Comparison of ENCODE assay signal across 18 cellular contexts in the genomic region with DNA sequence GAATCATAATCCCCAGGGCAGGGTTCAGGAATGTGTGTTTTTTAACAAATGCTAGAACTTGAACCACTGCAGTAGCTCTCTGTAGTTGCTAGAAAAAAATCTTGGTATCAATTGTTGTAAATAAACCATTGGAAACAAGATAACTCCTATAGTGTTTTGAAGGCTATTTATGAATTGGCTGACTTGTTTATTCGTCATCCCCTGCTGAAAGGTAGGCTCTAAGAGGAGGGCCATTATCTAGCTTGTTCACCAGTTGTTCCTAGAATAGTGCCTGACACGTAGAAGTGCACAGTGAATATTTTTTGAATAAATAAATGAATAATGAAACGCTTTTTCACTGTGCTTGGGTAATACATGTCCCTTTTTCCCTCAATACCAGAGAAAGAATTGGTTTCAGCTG.
A peak's percentile ranks its signal among the peaks of the same experiment; 100 is the strongest.
DNase-seq lines count a peak whose midpoint lies in the region; ATAC-seq and TF ChIP-seq lines count a peak whose summit lies in the region.
"Had no signal": no experiment of that assay in that cellular context is flagged by ENCODE, and none has a peak within 500 bp of the region (broad histone marks: within the 10 kb centered on the region; RNA-seq: fewer than 3 reads in every experiment).

No MANE protein-coding gene starts in this region.

- no peak overlapping the region for H4K91ac ChIP-seq in H9 (ENCODE audit: insufficient read length, low read depth, low read length)

- H2BK20ac ChIP-seq in H9 (ENCODE audit: low read depth, low read length, poor library complexity, severe bottlenecking), result no peak overlapping the region

- H3K4me2 ChIP-seq in fibroblast of lung (ENCODE audit: extremely low read depth, insufficient read depth, low read length), result peak overlapping the region; percentile 75
- no peak overlapping the region for H3K4me2 ChIP-seq in H9 (ENCODE audit: insufficient read depth, insufficient read length, low read length)

- no peak overlapping the region for H2BK120ac ChIP-seq in H9 (ENCODE audit: low read depth, low read length, poor library complexity, severe bottlenecking)

- H3K4me1 ChIP-seq in fibroblast of lung (ENCODE audit: control insufficient read depth, extremely low read depth, insufficient read depth, low read length) (peaks cover 16% of the 10 kb centered on the region), thoracic aorta (ENCODE audit: control insufficient read depth in 1 of 2, low read depth in 2 of 2) (peaks cover 25 to 57% of the 10 kb centered on the region in 2 donors), H9 (ENCODE audit: insufficient read depth, low read length) (no peaks in the 10 kb centered on the region)

- H3K4ac ChIP-seq in H9 (ENCODE audit: low read depth, low read length), result no peak overlapping the region

- no peak overlapping the region for H3K23ac ChIP-seq in H9 (ENCODE audit: insufficient read length, low read depth, low read length)

- H3K14ac ChIP-seq in H9 (ENCODE audit: insufficient read depth, low read length), result no peak overlapping the region

- no peak overlapping the region for H3K18ac ChIP-seq in H9 (ENCODE audit: insufficient read length, low read depth, low read length)

- H3K4me1 Mint-ChIP-seq in natural killer cell (peaks cover 5 to 16% of the 10 kb centered on the region in 2 donors), H9 (no peaks in the 10 kb centered on the region)

- H3K4me3 ChIP-seq in WI38 (ENCODE audit: low read depth, low read length) (peak overlapping the region; percentile 17; the same call in 1 of the 2 replicates), fibroblast of lung (replicated peaks in 1 of 4; ENCODE audit: control extremely low read depth in 1 of 4, insufficient read depth in 1 of 4, low read depth in 3 of 4, low read length in 4 of 4) (peak overlapping the region in 3 of 4 experiments; percentile 7 to 36 (median 8)), thoracic aorta (peak overlapping the region; percentile 44)
- H3K4me3 ChIP-seq: tibial nerve had no signal

- peak overlapping the region; percentile 81 for H3K27ac ChIP-seq in fibroblast of lung (ENCODE audit: insufficient read depth, low read length)
- peak overlapping the region; percentile 58 to 60 for H3K27ac ChIP-seq in thoracic aorta
- no peak overlapping the region for H3K27ac ChIP-seq in H9 (ENCODE audit: insufficient read length, low read depth, low read length)

- H3K9me3 ChIP-seq in fibroblast of lung (ENCODE audit: control insufficient read depth, insufficient read depth, low read depth, low read length) (no peaks in the 10 kb centered on the region), thoracic aorta (no peaks in the 10 kb centered on the region), H9 (ENCODE audit: control insufficient read depth, low read depth, low read length) (no peaks in the 10 kb centered on the region)
- H3K9me3 ChIP-seq: tibial nerve had no signal

- no peak overlapping the region for H3K9ac ChIP-seq in fibroblast of lung (ENCODE audit: insufficient read depth, low read length)
- H3K9ac ChIP-seq in H9 (ENCODE audit: extremely low read depth, insufficient read length, low read length), result no peak overlapping the region

- no peak overlapping the region for H3T11ph ChIP-seq in H9 (ENCODE audit: low read length)

- H4K8ac ChIP-seq in H9 (replicated peaks; ENCODE audit: insufficient read length, low read depth, low read length), result no peak overlapping the region

- no peak overlapping the region for H3K56ac ChIP-seq in H9 (ENCODE audit: insufficient read length, low read depth, low read length)

- TF ChIP-seq CTCF in WI38 (IDR thresholded peaks at IDR 0.05; ENCODE audit: low read depth, low read length) (no peak), fibroblast of lung (conservative IDR thresholded peaks at IDR 0.05 in 1 of 2, IDR thresholded peaks at IDR 0.05 in 1 of 2; ENCODE audit: low read depth in 1 of 2, low read length in 2 of 2) (no peak), thoracic aorta (IDR thresholded peaks at IDR 0.05) (no peak), natural killer cell (IDR thresholded peaks at IDR 0.05) (no peak), H9 (conservative IDR thresholded peaks at IDR 0.05) (no peak)

- H3K36me3 Mint-ChIP-seq in natural killer cell (no peaks in the 10 kb centered on the region), H9 (ENCODE audit: insufficient read depth in 1 of 3, low read depth in 3 of 3) (no peaks in the 10 kb centered on the region)

- no peak overlapping the region for H3K4me3 Mint-ChIP-seq in natural killer cell
- no peak overlapping the region for H3K4me3 Mint-ChIP-seq in H9
- H3K4me3 Mint-ChIP-seq: activated CD4-positive, alpha-beta T cell treated with anti-CD3 and anti-CD28 coated beads, Interleukin-2, amount 10 ng/mL, durations not matched to agents 24 days and 14 days; activated naive CD8-positive, alpha-beta T cell had no signal

- no peak overlapping the region for H2AK5ac ChIP-seq in H9 (ENCODE audit: insufficient read length, low read length)

- DNase-seq in fibroblast of lung (ENCODE audit: low read depth in 2 of 2) (peak in 1 of 2 donors; percentile 30), myocyte (ENCODE audit: low read depth) (peak; percentile 62), thoracic aorta (ENCODE audit: low spot score) (no peak), natural killer cell (no peak), SIG-M5 treated with dmso at 0.1 percent for 504 hours (lab: John Stamatoyannopoulos, UW; ENCODE audit: unreplicated experiment) (no peak), H9 (no peak)
- DNase-seq in stimulated activated CD4-positive, alpha-beta T cell treated with anti-CD3 and anti-CD28 coated beads, Interleukin-12 subunit alpha, Interleukin-12 subunit beta, amount 100 ng/mL, for 4 hours, result no peak
- DNase-seq: activated CD4-positive, alpha-beta T cell treated with anti-CD3 and anti-CD28 coated beads, Interleukin-2, amount 10 ng/mL, durations not matched to agents 24 days and 14 days; activated T-cell treated with anti-CD3 and anti-CD28 coated beads for 4 hours; C1 segment of cervical spinal cord; cerebellar nuclear complex; DMS53; NCI-H1694; SHP77 treated with DMSO at 0.1 percent for 48 hours; T1000 had no signal

- no peak overlapping the region for H2BK15ac ChIP-seq in H9 (ENCODE audit: low read depth, low read length)

- no peaks in the 10 kb centered on the region for H3K23me2 ChIP-seq in H9 (ENCODE audit: insufficient read length, low read depth, low read length, poor library complexity, severe bottlenecking)

- H3K36me3 ChIP-seq in fibroblast of lung (ENCODE audit: control insufficient read depth, insufficient read depth, low read length) (no peaks in the 10 kb centered on the region), thoracic aorta (no peaks in the 10 kb centered on the region)
- H3K36me3 ChIP-seq: tibial nerve had no signal

- H4K5ac ChIP-seq in H9 (ENCODE audit: insufficient read length, low read depth, low read length), result no peak overlapping the region

- ATAC-seq in thoracic aorta (ENCODE audit: insufficient number of reproducible peaks, low FRiP score, low read depth) (peak; percentile 71), natural killer cell (no peak)

- H3K9me3 Mint-ChIP-seq in natural killer cell, result no peaks in the 10 kb centered on the region
- H3K9me3 Mint-ChIP-seq in H9, result no peaks in the 10 kb centered on the region

- no peaks in the 10 kb centered on the region for H4K20me1 ChIP-seq in fibroblast of lung (ENCODE audit: control insufficient read depth, extremely low read depth, insufficient read depth, low read length)
- H4K20me1 ChIP-seq in H9 (ENCODE audit: control insufficient read depth, insufficient read depth, insufficient read length), result no peaks in the 10 kb centered on the region

- WGBS in H9 (ENCODE audit: extremely low coverage, insufficient read length, low lambda C conversion rate), result no CpG with 5 or more reads among the region's 3 CpGs

- H3K79me2 ChIP-seq in fibroblast of lung (ENCODE audit: control insufficient read depth, insufficient read depth, low read length) (no peaks in the 10 kb centered on the region), H9 (ENCODE audit: insufficient read depth, low read length) (no peaks in the 10 kb centered on the region)

- no peaks in the 10 kb centered on the region for H3K27me3 ChIP-seq in fibroblast of lung (ENCODE audit: control insufficient read depth, insufficient read depth, low read length)
- no peaks in the 10 kb centered on the region for H3K27me3 ChIP-seq in thoracic aorta (replicated peaks; ENCODE audit: insufficient read depth)
- no peaks in the 10 kb centered on the region; the same call in 1 of the 2 replicates for H3K27me3 ChIP-seq in H9 (ENCODE audit: insufficient read depth, low read length)
- H3K27me3 ChIP-seq: tibial nerve had no signal

- H2BK5ac ChIP-seq in H9 (ENCODE audit: insufficient read length, low read length), result no peak overlapping the region

- H3K27ac Mint-ChIP-seq in natural killer cell, result no peak overlapping the region
- H3K27ac Mint-ChIP-seq in H9, result no peak overlapping the region
- H3K27ac Mint-ChIP-seq: activated CD4-positive, alpha-beta T cell treated with anti-CD3 and anti-CD28 coated beads, Interleukin-2, amount 10 ng/mL, durations not matched to agents 24 days and 14 days; activated naive CD8-positive, alpha-beta T cell had no signal

- H2BK12ac ChIP-seq in H9 (ENCODE audit: insufficient read length, low read depth, low read length), result no peak overlapping the region

- H2AFZ ChIP-seq in fibroblast of lung (ENCODE audit: low read length), result no peak overlapping the region
- no peak overlapping the region for H2AFZ ChIP-seq in H9 (ENCODE audit: low read length)

- H3K27me3 Mint-ChIP-seq in natural killer cell (ENCODE audit: low read depth in 2 of 2) (no peaks in the 10 kb centered on the region), H9 (ENCODE audit: low read depth) (no peaks in the 10 kb centered on the region)
- H3K27me3 Mint-ChIP-seq: activated CD4-positive, alpha-beta T cell treated with anti-CD3 and anti-CD28 coated beads, Interleukin-2, amount 10 ng/mL, durations not matched to agents 24 days and 14 days; activated naive CD8-positive, alpha-beta T cell had no signal

- intact Hi-C loops in natural killer cell (cut with micrococcal nuclease), result no loop called here

- H3K79me1 ChIP-seq in H9 (ENCODE audit: insufficient read depth, low read depth, low read length, poor library complexity, severe bottlenecking), result no peaks in the 10 kb centered on the region
